2 cellular contexts compared by ENCODE assay signal in genomic region chr3:194715022-194715800, GRCh38.
TF ChIP-seq lines count a peak whose summit lies in the region.

No MANE protein-coding gene starts in this region.

TF ChIP-seq in Ishikawa, 13 proteins besides CTCF, POLR2A, EP300 and RAD21:
- TF ChIP-seq TCF12 (IDR thresholded peaks at IDR 0.05; ENCODE audit: low read depth) (no peak), NFIC (IDR thresholded peaks at IDR 0.05) (peak; percentile 47), CEBPB (IDR thresholded peaks at IDR 0.05) (peak; percentile 56)

TF ChIP-seq in HepG2, 621 proteins besides CTCF, POLR2A, EP300 and RAD21:
- peak; percentile 22; the same call in 1 of the 2 replicates for TF ChIP-seq CREB1 (IDR thresholded peaks at IDR 0.05)
- no peak for TF ChIP-seq CREB1 (CRISPR knock-in tag; IDR thresholded peaks at IDR 0.05)
- TF ChIP-seq ATF7 (IDR thresholded peaks at IDR 0.05), result peak; percentile 74
- TF ChIP-seq ATF7 (CRISPR knock-in tag; IDR thresholded peaks at IDR 0.05), result no peak
- no peak for TF ChIP-seq BCLAF1 (IDR thresholded peaks at IDR 0.05)
- no peak for TF ChIP-seq ZNF451 (CRISPR knock-in tag; IDR thresholded peaks at IDR 0.05)
- TF ChIP-seq DPF2 (CRISPR knock-in tag; IDR thresholded peaks at IDR 0.05; ENCODE audit: borderline replicate concordance, low read depth), result no peak
- TF ChIP-seq SOX6 (IDR thresholded peaks at IDR 0.05), result no peak
- no peak for TF ChIP-seq SOX6 (CRISPR knock-in tag; IDR thresholded peaks at IDR 0.05)
- no peak for TF ChIP-seq HBP1 (CRISPR knock-in tag; IDR thresholded peaks at IDR 0.05; ENCODE audit: low read depth)
